Comparison of ENCODE assay signal across 9 cellular contexts in the genomic region with DNA sequence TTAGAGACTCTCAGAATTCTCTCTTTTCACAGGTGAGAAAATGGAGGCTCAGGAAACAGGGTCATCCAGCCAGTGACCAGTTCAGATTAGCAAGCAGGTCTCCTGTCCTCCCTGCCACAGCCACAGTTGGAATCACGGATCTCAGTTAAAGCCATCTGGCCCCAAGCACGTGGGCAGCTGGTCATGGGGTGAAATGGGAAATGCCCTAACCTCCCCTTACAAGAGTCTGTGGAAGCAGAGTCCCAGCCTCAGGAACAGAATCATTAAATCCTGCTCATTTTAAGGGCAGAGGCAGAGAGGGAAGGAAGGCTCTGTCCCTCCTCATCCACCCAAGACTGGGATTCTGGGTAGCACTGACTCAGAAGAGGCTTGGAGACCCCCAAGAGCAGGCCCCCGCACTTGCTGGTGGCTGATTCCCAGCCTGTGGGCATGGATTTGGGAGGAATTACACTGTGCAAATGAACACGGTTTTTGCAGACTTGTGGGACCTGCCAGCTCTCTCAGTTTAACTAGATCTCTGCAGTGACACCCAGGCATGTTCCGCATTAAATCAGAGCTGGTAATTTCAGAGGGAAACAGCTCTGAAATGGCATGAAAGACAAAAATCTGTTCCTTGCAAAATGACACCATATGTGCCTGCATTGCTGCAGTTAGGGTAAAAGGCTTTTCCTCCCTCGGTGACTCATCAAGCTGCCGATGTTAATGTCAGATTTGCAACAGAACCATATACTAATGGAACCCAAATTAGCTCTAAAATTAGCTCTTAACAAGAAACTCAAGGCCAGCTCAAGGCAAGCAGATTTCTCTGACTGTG.
DNase-seq lines count a peak whose midpoint lies in the region; ATAC-seq and TF ChIP-seq lines count a peak whose summit lies in the region.
"Had no signal": no experiment of that assay in that cellular context is flagged by ENCODE, and none has a peak within 500 bp of the region (broad histone marks: within the 10 kb centered on the region; RNA-seq: fewer than 3 reads in every experiment).

No MANE protein-coding gene starts in this region.

- H3K9ac ChIP-seq in endodermal cell (ENCODE audit: extremely low read depth, low read length, poor library complexity, severe bottlenecking), result no peak overlapping the region

- H3K27ac Mint-ChIP-seq in endodermal cell, result peak overlapping the region; percentile 57

- H3K27me3 ChIP-seq in endodermal cell (ENCODE audit: control insufficient read depth, insufficient read depth, low read length, poor library complexity, severe bottlenecking), result no peaks in the 10 kb centered on the region

- H3K4me3 Mint-ChIP-seq in endodermal cell, result no peak overlapping the region

- H3K9me3 ChIP-seq in endodermal cell (ENCODE audit: control insufficient read depth, low read length), result no peaks in the 10 kb centered on the region

- H3K9me3 Mint-ChIP-seq in endodermal cell, result no peaks in the 10 kb centered on the region

- 55 to 63% methylated on average over 7 of the region's 7 CpGs for WGBS in endodermal cell (ENCODE audit: insufficient coverage in 1 of 2, insufficient read length in 1 of 2), 2 experiments

- H3K4me1 ChIP-seq in endodermal cell (ENCODE audit: control insufficient read depth, insufficient read depth, low read length), result peaks cover 25% of the 10 kb centered on the region

- DNase-seq in Daoy (ENCODE audit: low read depth) (peak; percentile 68), NCI-H69 (lab: John Stamatoyannopoulos, UW) (peak; percentile 70), endodermal cell (no peak), occipital lobe (lab: John Stamatoyannopoulos, UW) (peak; percentile 49)
- no peak for DNase-seq in stimulated activated CD8-positive, alpha-beta memory T cell treated with anti-CD3 and anti-CD28 coated beads, Interleukin-4, amount 100 ng/mL, for 48 hours

- H3K27me3 Mint-ChIP-seq in endodermal cell (ENCODE audit: insufficient read depth), result no peaks in the 10 kb centered on the region

- no peak overlapping the region for H3K4me3 ChIP-seq in endodermal cell (ENCODE audit: low read length)

- H3K27ac ChIP-seq in endodermal cell (ENCODE audit: low read depth, low read length), result no peak overlapping the region
- H3K27ac ChIP-seq: HL-60 had no signal

- ATAC-seq in GM19035 (IDR thresholded peaks at IDR 0.05; ENCODE audit: unreplicated experiment), result no peak
- no peak for ATAC-seq in GM21825 (IDR thresholded peaks at IDR 0.05; ENCODE audit: unreplicated experiment)
- ATAC-seq in GM21447 (IDR thresholded peaks at IDR 0.05; ENCODE audit: unreplicated experiment), result no peak

- H3K4me1 Mint-ChIP-seq in endodermal cell, result peaks cover 63% of the 10 kb centered on the region

- no peaks in the 10 kb centered on the region for H3K36me3 Mint-ChIP-seq in endodermal cell (ENCODE audit: low read depth)

- H3K36me3 ChIP-seq in endodermal cell (ENCODE audit: control insufficient read depth, insufficient read depth, low read length), result no peaks in the 10 kb centered on the region

- no peak for TF ChIP-seq CTCF in endodermal cell (conservative IDR thresholded peaks at IDR 0.05)

Comparison
In these comparisons a context has a peak if more than half of its experiments do, and no peak if none do; other contexts are left out.
1. DNase-seq: peak in Daoy (single experiment), NCI-H69 (single experiment) and occipital lobe (single experiment); none in endodermal cell (single experiment) and stimulated activated CD8-positive, alpha-beta memory T cell treated with anti-CD3 and anti-CD28 coated beads, Interleukin-4, amount 100 ng/mL, for 48 hours (single experiment).